In the genomic region with DNA sequence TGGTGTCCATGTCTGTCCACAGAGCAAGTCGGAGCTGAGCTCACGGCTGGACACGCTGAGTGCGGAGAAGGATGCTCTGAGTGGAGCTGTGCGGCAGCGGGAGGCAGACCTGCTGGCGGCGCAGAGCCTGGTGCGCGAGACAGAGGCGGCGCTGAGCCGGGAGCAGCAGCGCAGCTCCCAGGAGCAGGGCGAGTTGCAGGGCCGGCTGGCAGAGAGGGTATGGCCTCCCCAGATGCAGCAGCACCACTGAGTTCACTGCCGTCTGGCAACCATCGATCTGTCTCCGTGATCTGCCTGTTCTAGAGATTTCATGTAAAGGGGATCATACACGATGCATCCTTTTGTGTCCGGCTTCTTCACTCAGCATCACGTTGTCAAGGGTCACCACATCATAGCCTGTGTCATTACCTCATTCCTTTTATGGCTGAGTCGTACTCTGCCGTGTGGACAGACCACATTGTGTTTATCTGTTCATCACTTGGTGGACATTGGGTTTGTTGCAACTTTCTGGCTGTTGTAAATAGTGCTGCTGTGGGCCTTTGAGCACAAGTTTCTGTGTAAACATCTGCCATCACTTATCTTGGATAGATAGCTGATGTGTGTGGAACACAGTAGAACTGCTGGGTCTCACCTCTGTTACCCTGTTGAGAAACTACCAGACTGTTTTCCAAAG, we compare ENCODE assay signal across 1 cellular context.
TF ChIP-seq lines count a peak whose summit lies in the region.

No MANE protein-coding gene starts in this region.

TF ChIP-seq in K562, 482 proteins besides CTCF, POLR2A, EP300 and RAD21:
- no peak for TF ChIP-seq MYBL2 (IDR thresholded peaks at IDR 0.05; ENCODE audit: low read depth)
- TF ChIP-seq MYBL2 (CRISPR knock-in tag; IDR thresholded peaks at IDR 0.05; ENCODE audit: borderline replicate concordance) = no peak
- TF ChIP-seq, protein P1, sequence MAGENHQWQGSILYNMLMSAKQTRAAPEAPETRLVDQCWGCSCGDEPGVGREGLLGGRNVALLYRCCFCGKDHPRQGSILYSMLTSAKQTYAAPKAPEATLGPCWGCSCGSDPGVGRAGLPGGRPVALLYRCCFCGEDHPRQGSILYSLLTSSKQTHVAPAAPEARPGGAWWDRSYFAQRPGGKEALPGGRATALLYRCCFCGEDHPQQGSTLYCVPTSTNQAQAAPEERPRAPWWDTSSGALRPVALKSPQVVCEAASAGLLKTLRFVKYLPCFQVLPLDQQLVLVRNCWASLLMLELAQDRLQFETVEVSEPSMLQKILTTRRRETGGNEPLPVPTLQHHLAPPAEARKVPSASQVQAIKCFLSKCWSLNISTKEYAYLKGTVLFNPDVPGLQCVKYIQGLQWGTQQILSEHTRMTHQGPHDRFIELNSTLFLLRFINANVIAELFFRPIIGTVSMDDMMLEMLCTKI (IDR thresholded peaks at IDR 0.05; ENCODE audit: partially characterized antibody) = no peak
- TF ChIP-seq CTBP1 (IDR thresholded peaks at IDR 0.05; ENCODE audit: borderline replicate concordance) = peak; percentile 47; the same call in 1 of the 2 replicates
- no peak for TF ChIP-seq SLC30A9 (CRISPR knock-in tag; IDR thresholded peaks at IDR 0.05)
- TF ChIP-seq MBD2 (IDR thresholded peaks at IDR 0.05; ENCODE audit: borderline replicate concordance, low read depth) = no peak
- no peak for TF ChIP-seq NFE2 (IDR thresholded peaks at IDR 0.05; ENCODE audit: low read depth)
- TF ChIP-seq FOXA3 (CRISPR knock-in tag; conservative IDR thresholded peaks at IDR 0.05 in 1 of 2, IDR thresholded peaks at IDR 0.05 in 1 of 2) = 0 out of 4 replicates have a peak, but pooled peaks of 1 of the 2 experiments have one; percentile 11
- TF ChIP-seq, protein P2, sequence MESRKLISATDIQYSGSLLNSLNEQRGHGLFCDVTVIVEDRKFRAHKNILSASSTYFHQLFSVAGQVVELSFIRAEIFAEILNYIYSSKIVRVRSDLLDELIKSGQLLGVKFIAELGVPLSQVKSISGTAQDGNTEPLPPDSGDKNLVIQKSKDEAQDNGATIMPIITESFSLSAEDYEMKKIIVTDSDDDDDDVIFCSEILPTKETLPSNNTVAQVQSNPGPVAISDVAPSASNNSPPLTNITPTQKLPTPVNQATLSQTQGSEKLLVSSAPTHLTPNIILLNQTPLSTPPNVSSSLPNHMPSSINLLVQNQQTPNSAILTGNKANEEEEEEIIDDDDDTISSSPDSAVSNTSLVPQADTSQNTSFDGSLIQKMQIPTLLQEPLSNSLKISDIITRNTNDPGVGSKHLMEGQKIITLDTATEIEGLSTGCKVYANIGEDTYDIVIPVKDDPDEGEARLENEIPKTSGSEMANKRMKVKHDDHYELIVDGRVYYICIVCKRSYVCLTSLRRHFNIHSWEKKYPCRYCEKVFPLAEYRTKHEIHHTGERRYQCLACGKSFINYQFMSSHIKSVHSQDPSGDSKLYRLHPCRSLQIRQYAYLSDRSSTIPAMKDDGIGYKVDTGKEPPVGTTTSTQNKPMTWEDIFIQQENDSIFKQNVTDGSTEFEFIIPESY (CRISPR knock-in tag; IDR thresholded peaks at IDR 0.05) = peak; percentile 58; the same call in 1 of the 2 replicates
- no peak for TF ChIP-seq ZNF165 (CRISPR knock-in tag; IDR thresholded peaks at IDR 0.05; ENCODE audit: borderline replicate concordance)
- 0 out of 2 replicates have a peak, but pooled peaks have one; percentile 16 for TF ChIP-seq POLR2G (IDR thresholded peaks at IDR 0.05; ENCODE audit: low read depth, low read length)
- no peak for TF ChIP-seq JUN (IDR thresholded peaks at IDR 0.05; ENCODE audit: borderline replicate concordance, low read depth, low read length)
- TF ChIP-seq JUN (CRISPR knock-in tag; IDR thresholded peaks at IDR 0.05; ENCODE audit: borderline replicate concordance) = no peak
- TF ChIP-seq, protein P3, sequence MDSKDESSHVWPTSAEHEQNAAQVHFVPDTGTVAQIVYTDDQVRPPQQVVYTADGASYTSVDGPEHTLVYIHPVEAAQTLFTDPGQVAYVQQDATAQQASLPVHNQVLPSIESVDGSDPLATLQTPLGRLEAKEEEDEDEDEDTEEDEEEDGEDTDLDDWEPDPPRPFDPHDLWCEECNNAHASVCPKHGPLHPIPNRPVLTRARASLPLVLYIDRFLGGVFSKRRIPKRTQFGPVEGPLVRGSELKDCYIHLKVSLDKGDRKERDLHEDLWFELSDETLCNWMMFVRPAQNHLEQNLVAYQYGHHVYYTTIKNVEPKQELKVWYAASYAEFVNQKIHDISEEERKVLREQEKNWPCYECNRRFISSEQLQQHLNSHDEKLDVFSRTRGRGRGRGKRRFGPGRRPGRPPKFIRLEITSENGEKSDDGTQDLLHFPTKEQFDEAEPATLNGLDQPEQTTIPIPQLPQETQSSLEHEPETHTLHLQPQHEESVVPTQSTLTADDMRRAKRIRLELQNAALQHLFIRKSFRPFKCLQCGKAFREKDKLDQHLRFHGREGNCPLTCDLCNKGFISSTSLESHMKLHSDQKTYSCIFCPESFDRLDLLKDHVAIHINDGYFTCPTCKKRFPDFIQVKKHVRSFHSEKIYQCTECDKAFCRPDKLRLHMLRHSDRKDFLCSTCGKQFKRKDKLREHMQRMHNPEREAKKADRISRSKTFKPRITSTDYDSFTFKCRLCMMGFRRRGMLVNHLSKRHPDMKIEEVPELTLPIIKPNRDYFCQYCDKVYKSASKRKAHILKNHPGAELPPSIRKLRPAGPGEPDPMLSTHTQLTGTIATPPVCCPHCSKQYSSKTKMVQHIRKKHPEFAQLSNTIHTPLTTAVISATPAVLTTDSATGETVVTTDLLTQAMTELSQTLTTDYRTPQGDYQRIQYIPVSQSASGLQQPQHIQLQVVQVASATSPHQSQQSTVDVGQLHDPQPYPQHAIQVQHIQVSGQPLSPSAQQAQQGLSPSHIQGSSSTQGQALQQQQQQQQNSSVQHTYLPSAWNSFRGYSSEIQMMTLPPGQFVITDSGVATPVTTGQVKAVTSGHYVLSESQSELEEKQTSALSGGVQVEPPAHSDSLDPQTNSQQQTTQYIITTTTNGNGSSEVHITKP (IDR thresholded peaks at IDR 0.05; ENCODE audit: partially characterized antibody) = no peak
- TF ChIP-seq EHMT2 (IDR thresholded peaks at IDR 0.05) = no peak
- no peak for TF ChIP-seq GATA2 (CRISPR knock-in tag; IDR thresholded peaks at IDR 0.05)
- TF ChIP-seq ATF7 (IDR thresholded peaks at IDR 0.05) = peak; percentile 49; the same call in 1 of the 2 replicates
- no peak for TF ChIP-seq CEBPG (CRISPR knock-in tag; IDR thresholded peaks at IDR 0.05)
- TF ChIP-seq CEBPG (tag; conservative IDR thresholded peaks at IDR 0.05 in 1 of 2, IDR thresholded peaks at IDR 0.05 in 1 of 2) = peak in 1 of 2 experiments; percentile 41; a peak in 1 of 4 replicates
- TF ChIP-seq SRF (CRISPR knock-in tag; IDR thresholded peaks at IDR 0.05) = peak in 1 of 2 experiments; percentile 48; a peak in 1 of 4 replicates
TF ChIP-seq in K562: peak in this region for 7.
